ENCODE assay signal across 26 cellular contexts in genomic region chr7:51785171-51785570, GRCh38.
"Had no signal": no experiment of that assay in that cellular context is flagged by ENCODE, and none has a peak within 500 bp of the region (broad histone marks: within the 10 kb centered on the region; RNA-seq: fewer than 3 reads in every experiment).

No MANE protein-coding gene starts in this region.

- DNase-seq: activated CD4-positive, alpha-beta T cell treated with anti-CD3 and anti-CD28 coated beads, Interleukin-2, amount 10 ng/mL, durations not matched to agents 7 days and 5 days; activated CD4-positive, CD25-positive, alpha-beta regulatory T cell treated with anti-CD3 and anti-CD28 coated beads, Interleukin-2, amount 50 U/mL, for 72 hours; activated CD8-positive, alpha-beta memory T cell treated with anti-CD3 and anti-CD28 coated beads, Interleukin-2, amount 10 ng/mL, durations not matched to agents 7 days and 5 days; activated CD8-positive, alpha-beta T cell treated with anti-CD3 and anti-CD28 coated beads for 36 hours; activated gamma-delta T cell; activated naive CD4-positive, alpha-beta T cell treated with anti-CD3 and anti-CD28 coated beads, Interleukin-2, amount 50 U/mL, for 16 hours; activated T-cell treated with anti-CD3 and anti-CD28 coated beads for 4 hours; anterior cingulate cortex; central memory CD4-positive, alpha-beta T cell; dorsolateral prefrontal cortex; effector memory CD8-positive, alpha-beta T cell; esophagus squamous epithelium; heart right ventricle; naive thymus-derived CD4-positive, alpha-beta T cell; posterior cingulate gyrus; small intestine; stimulated activated CD4-positive, alpha-beta T cell treated with anti-CD3 and anti-CD28 coated beads, Interleukin-2, amount 100 ng/mL, for 24 hours; transverse colon; WERI-Rb-1 had no signal

- H3K4me3 ChIP-seq: dorsolateral prefrontal cortex, esophagus squamous epithelium, heart right ventricle, lung, transverse colon, vagina had no signal

- H3K9me3 Mint-ChIP-seq: activated CD8-positive, alpha-beta T cell treated with anti-CD3 and anti-CD28 coated beads for 36 hours; neural crest cell had no signal

- H3K36me3 Mint-ChIP-seq: activated CD8-positive, alpha-beta memory T cell treated with anti-CD3 and anti-CD28 coated beads, Interleukin-2, amount 10 ng/mL, durations not matched to agents 7 days and 5 days; brain; naive thymus-derived CD4-positive, alpha-beta T cell; stimulated activated effector memory CD8-positive, alpha-beta T cell treated with anti-CD3 and anti-CD28 coated beads, Interleukin-12 subunit alpha, Interleukin-12 subunit beta, amount 100 ng/mL, for 72 hours had no signal

- ATAC-seq: activated CD8-positive, alpha-beta memory T cell treated with anti-CD3 and anti-CD28 coated beads, Interleukin-2, amount 10 ng/mL, durations not matched to agents 7 days and 5 days; activated CD8-positive, alpha-beta T cell treated with anti-CD3 and anti-CD28 coated beads for 36 hours; effector memory CD8-positive, alpha-beta T cell; heart right ventricle; left lobe of liver; naive thymus-derived CD4-positive, alpha-beta T cell; sciatic nerve; stimulated activated effector memory CD8-positive, alpha-beta T cell treated with anti-CD3 and anti-CD28 coated beads, Interleukin-12 subunit alpha, Interleukin-12 subunit beta, amount 100 ng/mL, for 72 hours had no signal

- H3K27ac Mint-ChIP-seq: activated CD4-positive, alpha-beta T cell treated with anti-CD3 and anti-CD28 coated beads, Interleukin-2, amount 10 ng/mL, durations not matched to agents 7 days and 5 days; activated CD8-positive, alpha-beta memory T cell treated with anti-CD3 and anti-CD28 coated beads, Interleukin-2, amount 10 ng/mL, durations not matched to agents 7 days and 5 days; activated CD8-positive, alpha-beta T cell treated with anti-CD3 and anti-CD28 coated beads for 36 hours; effector memory CD8-positive, alpha-beta T cell; naive thymus-derived CD4-positive, alpha-beta T cell; stimulated activated effector memory CD8-positive, alpha-beta T cell treated with anti-CD3 and anti-CD28 coated beads, Interleukin-12 subunit alpha, Interleukin-12 subunit beta, amount 100 ng/mL, for 72 hours had no signal
